19 cellular contexts compared by ENCODE assay signal in genomic region chr7:127884066-127884559, GRCh38.
A peak's percentile ranks its signal among the peaks of the same experiment; 100 is the strongest.
DNase-seq lines count a peak whose midpoint lies in the region; ATAC-seq and TF ChIP-seq lines count a peak whose summit lies in the region.
"Had no signal": no experiment of that assay in that cellular context is flagged by ENCODE, and none has a peak within 500 bp of the region (broad histone marks: within the 10 kb centered on the region; RNA-seq: fewer than 3 reads in every experiment).

No MANE protein-coding gene starts in this region.

- peak; percentile 45 for ATAC-seq in left lobe of liver
- no peak for ATAC-seq in activated CD8-positive, alpha-beta memory T cell treated with anti-CD3 and anti-CD28 coated beads, Interleukin-2, amount 10 ng/mL, durations not matched to agents 7 days and 5 days

- H3K4me1 ChIP-seq in tibial artery, result peaks cover 0 to 49% (median 29%) of the 10 kb centered on the region in 4 donors

- no peak overlapping the region for H3K4me3 Mint-ChIP-seq in activated CD8-positive, alpha-beta memory T cell treated with anti-CD3 and anti-CD28 coated beads, Interleukin-2, amount 10 ng/mL, durations not matched to agents 7 days and 5 days
- H3K4me3 Mint-ChIP-seq: activated B cell treated with CpG ODN at 0.5 μM for 24 hours had no signal

- DNase-seq in NCI-H2171 treated with DMSO at 0.1 percent for 48 hours (lab: John Stamatoyannopoulos, UW), result peak; percentile 77
- DNase-seq in dorsolateral prefrontal cortex, result peak in 3 of 10 donors; percentile 38 to 45 (median 41)
- no peak for DNase-seq in left lobe of liver (ENCODE audit: low spot score)
- DNase-seq in tibial artery, result peak in 1 of 2 donors; percentile 24
- DNase-seq in NCI-H1417 treated with DMSO at 0.1 percent for 48 hours (lab: John Stamatoyannopoulos, UW), result no peak
- no peak for DNase-seq in activated CD8-positive, alpha-beta memory T cell treated with anti-CD3 and anti-CD28 coated beads, Interleukin-2, amount 10 ng/mL, durations not matched to agents 7 days and 5 days
- no peak for DNase-seq in T-helper 2 cell
- DNase-seq: activated B cell treated with CpG ODN at 0.5 μM for 24 hours; BE2C; GM23248; KG1; kidney; NCI-H1048; NCI-H774; stimulated activated CD4-positive, alpha-beta T cell treated with anti-CD3 and anti-CD28 coated beads, Interleukin-4, amount 100 ng/mL, for 4 hours; stimulated activated CD8-positive, alpha-beta memory T cell treated with anti-CD3 and anti-CD28 coated beads, Interleukin-4, amount 100 ng/mL, for 48 hours; SW 1271 had no signal

- peaks cover 4% of the 10 kb centered on the region for H3K4me1 Mint-ChIP-seq in activated CD8-positive, alpha-beta memory T cell treated with anti-CD3 and anti-CD28 coated beads, Interleukin-2, amount 10 ng/mL, durations not matched to agents 7 days and 5 days
- H3K4me1 Mint-ChIP-seq: activated B cell treated with CpG ODN at 0.5 μM for 24 hours had no signal

- H3K4me3 ChIP-seq in dorsolateral prefrontal cortex (no peak overlapping the region), tibial artery (no peak overlapping the region)
- H3K4me3 ChIP-seq: esophagus muscularis mucosa, GM23248, suprapubic skin had no signal

- H3K27ac ChIP-seq in dorsolateral prefrontal cortex (peak overlapping the region in 40 of 59 donors; percentile 4 to 87 (median 72)), tibial artery (peak overlapping the region; percentile 21 to 56)
- H3K27ac ChIP-seq: esophagus muscularis mucosa, GM23248, suprapubic skin had no signal

- intact Hi-C loops in dorsolateral prefrontal cortex (cut with DNase I) (loop anchor here in 1 of 2 donors (10.0 kb wide), 1 partner anchor 159 kb away; no protein-coding TSS in a partner anchor), tibial artery (cut with DNase I; ENCODE audit: low total_unique reads) (no loop called here)

- H3K27ac Mint-ChIP-seq in activated CD8-positive, alpha-beta memory T cell treated with anti-CD3 and anti-CD28 coated beads, Interleukin-2, amount 10 ng/mL, durations not matched to agents 7 days and 5 days, result no peak overlapping the region
- H3K27ac Mint-ChIP-seq: activated B cell treated with CpG ODN at 0.5 μM for 24 hours had no signal

- no peaks in the 10 kb centered on the region for H3K9me3 ChIP-seq in tibial artery
- H3K9me3 ChIP-seq: BE2C, esophagus muscularis mucosa, suprapubic skin had no signal

- H3K9me3 Mint-ChIP-seq in activated CD8-positive, alpha-beta memory T cell treated with anti-CD3 and anti-CD28 coated beads, Interleukin-2, amount 10 ng/mL, durations not matched to agents 7 days and 5 days (ENCODE audit: low read depth), result no peaks in the 10 kb centered on the region
- H3K9me3 Mint-ChIP-seq: activated B cell treated with CpG ODN at 0.5 μM for 24 hours had no signal

- H3K27me3 Mint-ChIP-seq in activated CD8-positive, alpha-beta memory T cell treated with anti-CD3 and anti-CD28 coated beads, Interleukin-2, amount 10 ng/mL, durations not matched to agents 7 days and 5 days, result no peaks in the 10 kb centered on the region
- H3K27me3 Mint-ChIP-seq: activated B cell treated with CpG ODN at 0.5 μM for 24 hours had no signal

- CTCF ChIA-PET in activated CD8-positive, alpha-beta memory T cell treated with anti-CD3 and anti-CD28 coated beads, Interleukin-2, amount 10 ng/mL, durations not matched to agents 7 days and 5 days (lab: Charles Lee), result no interaction called here

- H3K36me3 Mint-ChIP-seq in activated CD8-positive, alpha-beta memory T cell treated with anti-CD3 and anti-CD28 coated beads, Interleukin-2, amount 10 ng/mL, durations not matched to agents 7 days and 5 days, result peaks cover 11% of the 10 kb centered on the region

- H3K27me3 ChIP-seq in dorsolateral prefrontal cortex, result no peaks in the 10 kb centered on the region
- H3K27me3 ChIP-seq in tibial artery, result no peaks in the 10 kb centered on the region
- H3K27me3 ChIP-seq: BE2C, esophagus muscularis mucosa, suprapubic skin had no signal

- peaks cover 0 to 14% (median 6%) of the 10 kb centered on the region in 3 donors for H3K36me3 ChIP-seq in tibial artery

- TF ChIP-seq CTCF in dorsolateral prefrontal cortex (IDR thresholded peaks at IDR 0.05 in 54 of 56, conservative IDR thresholded peaks at IDR 0.05 in 2 of 56; ENCODE audit: low read depth in 1 of 56, partially characterized antibody in 56 of 56) (peak in 16 of 56 donors; percentile 10 to 36 (median 19)), tibial artery (IDR thresholded peaks at IDR 0.05) (peak in 1 of 2 experiments; percentile 34)
